Comparison of ENCODE assay signal across 14 cellular contexts in the genomic region with DNA sequence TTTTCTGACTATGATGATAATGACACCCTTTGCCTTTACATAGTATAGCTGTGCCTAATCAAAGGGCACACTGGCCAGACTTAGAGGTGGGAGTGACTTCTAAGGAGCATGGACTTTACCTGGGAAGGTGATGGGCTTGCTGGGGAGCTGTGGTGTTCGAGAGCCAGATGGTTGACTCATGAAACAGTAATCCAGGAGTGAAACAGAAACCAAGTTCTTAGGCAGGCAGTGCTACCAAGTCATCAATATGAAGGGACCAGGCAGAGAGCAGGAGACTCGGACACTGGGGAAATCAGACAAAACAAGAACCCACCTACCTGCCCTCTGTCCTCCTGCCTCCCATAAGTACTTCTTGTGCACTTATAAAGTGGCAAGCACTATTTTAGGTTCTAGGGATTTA.
DNase-seq lines count a peak whose midpoint lies in the region; ATAC-seq and TF ChIP-seq lines count a peak whose summit lies in the region.
"Had no signal": no experiment of that assay in that cellular context is flagged by ENCODE, and none has a peak within 500 bp of the region (broad histone marks: within the 10 kb centered on the region; RNA-seq: fewer than 3 reads in every experiment).

No MANE protein-coding gene starts in this region.

- no peak for DNase-seq in OCI-LY7 (ENCODE audit: low spot score)
- DNase-seq in epithelial cell of esophagus (ENCODE audit: low read depth), result peak; percentile 14
- no peak for DNase-seq in hippocampal formation (lab: John Stamatoyannopoulos, UW)
- DNase-seq in uterus, result no peak
- no peak for DNase-seq in NCI-H748 (lab: John Stamatoyannopoulos, UW; ENCODE audit: unreplicated experiment)
- no peak for DNase-seq in SHP77 treated with DMSO at 0.1 percent for 48 hours (lab: John Stamatoyannopoulos, UW)
- DNase-seq: C1 segment of cervical spinal cord; Calu3; CD4-positive, alpha-beta T cell; DMS 273 treated with DMSO at 0.1 percent for 48 hours; IMR-90 had no signal

- H3K4me3 ChIP-seq in OCI-LY7 (ENCODE audit: low read depth, low read length, poor library complexity, severe bottlenecking) (no peak overlapping the region), epithelial cell of esophagus (ENCODE audit: low read length) (no peak overlapping the region), uterus (no peak overlapping the region)

- ATAC-seq in GM18520 (IDR thresholded peaks at IDR 0.05; ENCODE audit: unreplicated experiment) (peak; percentile 39), HG02798 (IDR thresholded peaks at IDR 0.05; ENCODE audit: poor library complexity, unreplicated experiment) (peak; percentile 50)
- ATAC-seq: HCT116 had no signal

- H4K20me1 ChIP-seq in OCI-LY7 (ENCODE audit: insufficient read depth, low read length), result no peaks in the 10 kb centered on the region

- H2AFZ ChIP-seq in OCI-LY7 (ENCODE audit: low read length), result 0 out of 2 replicates have a peak overlapping the region, but pooled peaks have one; percentile 8

- no peak overlapping the region for H3K4me2 ChIP-seq in OCI-LY7 (ENCODE audit: low read length)

- no peaks in the 10 kb centered on the region for H3K9me2 ChIP-seq in OCI-LY7 (ENCODE audit: insufficient read depth, low read length)

- POLR2A ChIA-PET in OCI-LY7 (lab: Charles Lee), result interaction anchor here (1.0 kb wide), 1 partner anchor 1477 kb away, joined by 3 read pairs; no protein-coding TSS in a partner anchor

- CTCF ChIA-PET in OCI-LY7 (lab: Charles Lee; ENCODE audit: unreplicated experiment), result no interaction called here

- no peak for TF ChIP-seq CTCF in OCI-LY7 (conservative IDR thresholded peaks at IDR 0.05; ENCODE audit: low read length)
- TF ChIP-seq CTCF in epithelial cell of esophagus (IDR thresholded peaks at IDR 0.05; ENCODE audit: insufficient read depth, low read depth, low read length, missing control alignments), result no peak
- no peak for TF ChIP-seq CTCF in uterus (IDR thresholded peaks at IDR 0.05)

- intact Hi-C loops in OCI-LY7 (cut with micrococcal nuclease; ENCODE audit: unreplicated experiment), result no loop called here
- intact Hi-C loops in uterus (cut with DNase I; ENCODE audit: low total_unique reads), result no loop called here

- H3K27me3 ChIP-seq in uterus, result no peaks in the 10 kb centered on the region

- H3K4me1 ChIP-seq in OCI-LY7 (ENCODE audit: insufficient read depth, low read length, poor library complexity, severe bottlenecking) (peaks cover 4% of the 10 kb centered on the region), uterus (no peaks in the 10 kb centered on the region)

- H3K27ac ChIP-seq in OCI-LY7 (ENCODE audit: low read depth, low read length, poor library complexity, severe bottlenecking), result no peak overlapping the region
- no peak overlapping the region for H3K27ac ChIP-seq in uterus

- H3K36me3 ChIP-seq in OCI-LY7 (ENCODE audit: insufficient read depth, low read length) (no peaks in the 10 kb centered on the region), uterus (no peaks in the 10 kb centered on the region)

- BruUV-seq in OCI-LY7 (replicated peaks; lab: Mats Ljungman, UMichigan), result no TSS peak

- TF ChIP-seq POLR2A in uterus (IDR thresholded peaks at IDR 0.05), result no peak

- no peaks in the 10 kb centered on the region for H3K9me3 ChIP-seq in OCI-LY7 (ENCODE audit: low read length)
- no peaks in the 10 kb centered on the region for H3K9me3 ChIP-seq in uterus

- no peaks in the 10 kb centered on the region for H3K79me2 ChIP-seq in OCI-LY7 (ENCODE audit: insufficient read depth, low read depth, low read length)
